ENCODE assay signal across 1 cellular context in the genomic region with DNA sequence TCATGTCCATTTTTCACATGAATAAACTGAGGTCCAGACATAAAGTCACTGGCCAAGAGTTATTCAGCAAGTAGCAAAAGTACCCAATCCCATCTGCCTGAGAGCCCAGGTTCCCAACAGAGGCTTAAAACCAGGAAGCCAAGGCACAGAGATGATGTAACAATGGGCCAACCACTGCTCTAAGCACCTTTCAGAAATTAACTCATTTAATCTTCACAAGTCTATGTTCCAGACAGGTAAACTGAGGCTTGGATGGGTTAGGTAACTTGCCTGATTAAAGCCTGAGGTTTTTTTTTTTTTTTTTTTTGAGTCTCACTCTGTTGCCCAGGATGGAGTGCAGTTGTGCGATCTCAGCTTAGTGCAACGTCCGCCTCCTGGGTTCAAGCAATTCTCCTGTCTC.
TF ChIP-seq lines count a peak whose summit lies in the region.

No MANE protein-coding gene starts in this region.

TF ChIP-seq in A549, 52 proteins besides CTCF, POLR2A, EP300 and RAD21:
- TF ChIP-seq, protein P1, sequence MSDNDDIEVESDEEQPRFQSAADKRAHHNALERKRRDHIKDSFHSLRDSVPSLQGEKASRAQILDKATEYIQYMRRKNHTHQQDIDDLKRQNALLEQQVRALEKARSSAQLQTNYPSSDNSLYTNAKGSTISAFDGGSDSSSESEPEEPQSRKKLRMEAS (IDR thresholded peaks at IDR 0.05) = no peak
- TF ChIP-seq MYC (IDR thresholded peaks at IDR 0.05; ENCODE audit: borderline replicate concordance, low read length) (no peak), HOXA7 (CRISPR knock-in tag; IDR thresholded peaks at IDR 0.05) (no peak), TFCP2L1 (CRISPR knock-in tag; IDR thresholded peaks at IDR 0.05) (no peak), ESRRA (IDR thresholded peaks at IDR 0.05; ENCODE audit: borderline replicate concordance, low read length) (no peak), HOXB13 (CRISPR knock-in tag; IDR thresholded peaks at IDR 0.05; ENCODE audit: low read depth) (no peak)
- TF ChIP-seq, protein P2, sequence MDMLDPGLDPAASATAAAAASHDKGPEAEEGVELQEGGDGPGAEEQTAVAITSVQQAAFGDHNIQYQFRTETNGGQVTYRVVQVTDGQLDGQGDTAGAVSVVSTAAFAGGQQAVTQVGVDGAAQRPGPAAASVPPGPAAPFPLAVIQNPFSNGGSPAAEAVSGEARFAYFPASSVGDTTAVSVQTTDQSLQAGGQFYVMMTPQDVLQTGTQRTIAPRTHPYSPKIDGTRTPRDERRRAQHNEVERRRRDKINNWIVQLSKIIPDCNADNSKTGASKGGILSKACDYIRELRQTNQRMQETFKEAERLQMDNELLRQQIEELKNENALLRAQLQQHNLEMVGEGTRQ (IDR thresholded peaks at IDR 0.05) = no peak
TF ChIP-seq in A549: peak in this region for 0.
